Comparison of ENCODE assay signal across 25 cellular contexts in the genomic region with DNA sequence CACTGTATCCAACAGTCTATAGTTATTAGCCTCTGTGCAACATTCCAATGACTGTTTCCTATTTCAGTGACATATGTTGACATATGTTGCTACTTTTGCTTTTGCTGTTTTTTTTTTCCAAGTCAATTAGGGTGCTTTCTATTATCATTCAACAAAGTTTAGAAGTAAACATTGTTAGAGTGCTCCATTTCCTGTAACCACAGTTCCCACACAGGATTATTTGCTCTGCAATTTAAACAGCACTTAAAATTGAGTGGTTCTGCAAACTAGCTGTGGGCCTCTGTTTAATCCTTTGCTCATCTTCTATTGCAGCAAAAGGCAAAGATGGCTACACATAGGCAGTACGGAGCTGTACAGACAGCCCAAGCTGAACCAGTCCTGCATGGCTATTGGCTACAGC. TPM values are rescaled to one million over a fixed set of nuclear protein-coding genes. Genes with fewer than 3 reads are reported as not detected.
A peak's percentile ranks its signal among the peaks of the same experiment; 100 is the strongest.
DNase-seq lines count a peak whose midpoint lies in the region; ATAC-seq and TF ChIP-seq lines count a peak whose summit lies in the region.
"Had no signal": no experiment of that assay in that cellular context is flagged by ENCODE, and none has a peak within 500 bp of the region (broad histone marks: within the 10 kb centered on the region; RNA-seq: fewer than 3 reads in every experiment).

No MANE protein-coding gene starts in this region.

- H3K27me3 Mint-ChIP-seq in activated CD4-positive, alpha-beta T cell treated with anti-CD3 and anti-CD28 coated beads for 36 hours, result no peaks in the 10 kb centered on the region
- H3K27me3 Mint-ChIP-seq: activated naive CD4-positive, alpha-beta T cell treated with anti-CD3 and anti-CD28 coated beads, Interleukin-2, amount 10 ng/mL, durations not matched to agents 7 days and 5 days had no signal

- TF ChIP-seq CTCF in left lung (IDR thresholded peaks at IDR 0.05), result no peak

- POLR2A ChIA-PET in activated CD4-positive, alpha-beta T cell treated with anti-CD3 and anti-CD28 coated beads for 36 hours (lab: Charles Lee), result no interaction called here

- H3K27ac ChIP-seq in left lung, result no peak overlapping the region
- H3K27ac ChIP-seq: BLaER1 treated with 17β-estradiol and CSF1 and Interleukin-3, amounts not matched to agents 10 nM and 100 nM; colonic mucosa; esophagus muscularis mucosa; ovary; VCaP had no signal

- no peaks in the 10 kb centered on the region for H3K36me3 ChIP-seq in left lung
- H3K36me3 ChIP-seq: BLaER1 treated with 17β-estradiol and CSF1 and Interleukin-3, amounts not matched to agents 10 nM and 100 nM; colonic mucosa; esophagus muscularis mucosa; MG63; ovary had no signal

- no peak overlapping the region for H3K27ac Mint-ChIP-seq in activated CD4-positive, alpha-beta T cell treated with anti-CD3 and anti-CD28 coated beads for 36 hours
- H3K27ac Mint-ChIP-seq: activated naive CD4-positive, alpha-beta T cell treated with anti-CD3 and anti-CD28 coated beads, Interleukin-2, amount 10 ng/mL, durations not matched to agents 7 days and 5 days; nephron progenitor cell had no signal

- intact Hi-C loops in left lung (cut with DNase I), result no loop called here
- intact Hi-C loops in activated CD4-positive, alpha-beta T cell treated with anti-CD3 and anti-CD28 coated beads for 36 hours (cut with DNase I, micrococcal nuclease), result no loop called here

- H3K9me3 ChIP-seq in left lung, result no peaks in the 10 kb centered on the region
- H3K9me3 ChIP-seq: BLaER1 treated with 17β-estradiol and CSF1 and Interleukin-3, amounts not matched to agents 10 nM and 100 nM; Caco-2; colonic mucosa; esophagus muscularis mucosa; MG63; ovary had no signal

- H3K36me3 Mint-ChIP-seq in activated CD4-positive, alpha-beta T cell treated with anti-CD3 and anti-CD28 coated beads for 36 hours (ENCODE audit: low read depth), result no peaks in the 10 kb centered on the region
- H3K36me3 Mint-ChIP-seq: activated naive CD4-positive, alpha-beta T cell treated with anti-CD3 and anti-CD28 coated beads, Interleukin-2, amount 10 ng/mL, durations not matched to agents 7 days and 5 days had no signal

- peak; percentile 85 for ATAC-seq in left lung
- ATAC-seq in GM19397 (IDR thresholded peaks at IDR 0.05; ENCODE audit: unreplicated experiment), result no peak
- ATAC-seq in activated CD4-positive, alpha-beta T cell treated with anti-CD3 and anti-CD28 coated beads for 36 hours, result no peak
- ATAC-seq: K562, Right ventricle myocardium inferior had no signal

- H3K4me3 ChIP-seq in left lung, result no peak overlapping the region
- H3K4me3 ChIP-seq: BLaER1 treated with 17β-estradiol and CSF1 and Interleukin-3, amounts not matched to agents 10 nM and 100 nM; colonic mucosa; esophagus muscularis mucosa; K562; MG63; ovary had no signal

- DNase-seq in DMS53 treated with DMSO at 0.1 percent for 48 hours (lab: John Stamatoyannopoulos, UW; ENCODE audit: unreplicated experiment), result peak; percentile 96
- DNase-seq in NCI-H1105 treated with DMSO at 0.1 percent for 48 hours (lab: John Stamatoyannopoulos, UW), result peak; percentile 86
- DNase-seq in NCI-H510A (lab: John Stamatoyannopoulos, UW), result peak; percentile 9
- DNase-seq in left lung, result no peak
- no peak for DNase-seq in NCI-H82 treated with DMSO at 0.1 percent for 48 hours (lab: John Stamatoyannopoulos, UW; ENCODE audit: unreplicated experiment)
- DNase-seq in activated CD4-positive, alpha-beta T cell treated with anti-CD3 and anti-CD28 coated beads for 36 hours, result no peak
- DNase-seq: activated CD4-positive, alpha-beta T cell treated with anti-CD3 and anti-CD28 coated beads, Interleukin-2, amount 50 U/mL, for 1 hour; activated naive CD4-positive, alpha-beta T cell treated with anti-CD3 and anti-CD28 coated beads, Interleukin-2, amount 10 ng/mL, durations not matched to agents 7 days and 5 days; amniotic stem cell; Caco-2; colonic mucosa; MG63; NCI-H1930; NCI-H524 treated with DMSO at 0.1 percent for 48 hours; nephron progenitor cell; ovary; retina; small intestine had no signal

- no peaks in the 10 kb centered on the region for H3K4me1 Mint-ChIP-seq in activated CD4-positive, alpha-beta T cell treated with anti-CD3 and anti-CD28 coated beads for 36 hours
- H3K4me1 Mint-ChIP-seq: activated naive CD4-positive, alpha-beta T cell treated with anti-CD3 and anti-CD28 coated beads, Interleukin-2, amount 10 ng/mL, durations not matched to agents 7 days and 5 days; nephron progenitor cell had no signal

- H3K4me1 ChIP-seq in left lung, result no peaks in the 10 kb centered on the region
- H3K4me1 ChIP-seq: BLaER1 treated with 17β-estradiol and CSF1 and Interleukin-3, amounts not matched to agents 10 nM and 100 nM; Caco-2; colonic mucosa had no signal

- no peak overlapping the region for H3K4me3 Mint-ChIP-seq in activated CD4-positive, alpha-beta T cell treated with anti-CD3 and anti-CD28 coated beads for 36 hours
- H3K4me3 Mint-ChIP-seq: activated naive CD4-positive, alpha-beta T cell treated with anti-CD3 and anti-CD28 coated beads, Interleukin-2, amount 10 ng/mL, durations not matched to agents 7 days and 5 days; nephron progenitor cell had no signal

- CTCF ChIA-PET in activated CD4-positive, alpha-beta T cell treated with anti-CD3 and anti-CD28 coated beads for 36 hours (lab: Charles Lee), result no interaction called here

- H3K9me3 Mint-ChIP-seq in activated CD4-positive, alpha-beta T cell treated with anti-CD3 and anti-CD28 coated beads for 36 hours (ENCODE audit: low read depth), result no peaks in the 10 kb centered on the region
- H3K9me3 Mint-ChIP-seq: activated naive CD4-positive, alpha-beta T cell treated with anti-CD3 and anti-CD28 coated beads, Interleukin-2, amount 10 ng/mL, durations not matched to agents 7 days and 5 days; nephron progenitor cell had no signal

- no peaks in the 10 kb centered on the region for H3K27me3 ChIP-seq in left lung
- H3K27me3 ChIP-seq: BLaER1 treated with 17β-estradiol and CSF1 and Interleukin-3, amounts not matched to agents 10 nM and 100 nM; colonic mucosa; esophagus muscularis mucosa; MG63; ovary had no signal

RNA-seq across cellular contexts. Expression of a gene that starts 46.5 kb away (rescaled TPM):
- total RNA-seq in left lung, result 1 to 10 TPM; 2.1 to 6.4 TPM
- not detected for total RNA-seq in activated CD4-positive, alpha-beta T cell treated with anti-CD3 and anti-CD28 coated beads for 36 hours
- total RNA-seq: HT-29, K562 had no signal

Comparison
In these comparisons a context has a peak if more than half of its experiments do, and no peak if none do; other contexts are left out.
1. DNase-seq: peak in DMS53 treated with DMSO at 0.1 percent for 48 hours (single experiment), NCI-H1105 treated with DMSO at 0.1 percent for 48 hours (single experiment) and NCI-H510A (single experiment); none in left lung (0 of 2), NCI-H82 treated with DMSO at 0.1 percent for 48 hours (single experiment) and activated CD4-positive, alpha-beta T cell treated with anti-CD3 and anti-CD28 coated beads for 36 hours (single experiment).